In genomic region chr3:114496874-114497273, GRCh38 we compare ENCODE assay signal across 14 cellular contexts.
DNase-seq lines count a peak whose midpoint lies in the region; ATAC-seq and TF ChIP-seq lines count a peak whose summit lies in the region.
"Had no signal": no experiment of that assay in that cellular context is flagged by ENCODE, and none has a peak within 500 bp of the region (broad histone marks: within the 10 kb centered on the region; RNA-seq: fewer than 3 reads in every experiment).

No MANE protein-coding gene starts in this region.

- no peak overlapping the region for H3K4me3 ChIP-seq in testis
- H3K4me3 ChIP-seq in BE2C (ENCODE audit: low read depth, low read length), result no peak overlapping the region
- H3K4me3 ChIP-seq: coronary artery, stomach had no signal

- DNase-seq in HCEC 1CT (peak; percentile 87), amniotic epithelial cell (ENCODE audit: low read depth) (peak; percentile 86), left ventricle myocardium superior (no peak), testis (peak; percentile 79), ecto neural progenitor cell (ENCODE audit: low spot score) (no peak), inferior parietal cortex (ENCODE audit: extremely low spot score) (no peak), BE2C (no peak)
- DNase-seq: DND-41, Karpas-422, NCI-H2227 treated with DMSO at 0.1 percent for 48 hours, nephron progenitor cell, stomach, WERI-Rb-1 had no signal

- intact Hi-C loops in left ventricle myocardium superior (cut with micrococcal nuclease), result no loop called here
- intact Hi-C loops in testis (cut with DNase I; ENCODE audit: low total_unique reads), result no loop called here

- no peaks in the 10 kb centered on the region for H3K36me3 ChIP-seq in testis (ENCODE audit: low read depth, missing control alignments)
- H3K36me3 ChIP-seq in BE2C, result no peaks in the 10 kb centered on the region
- H3K36me3 ChIP-seq: stomach, WERI-Rb-1 had no signal

- TF ChIP-seq POLR2A in testis (IDR thresholded peaks at IDR 0.05), result no peak

- no peaks in the 10 kb centered on the region for H3K9me3 ChIP-seq in testis
- H3K9me3 ChIP-seq in BE2C, result no peaks in the 10 kb centered on the region
- H3K9me3 ChIP-seq: stomach had no signal

- H3K4me1 ChIP-seq in testis (peaks cover 11% of the 10 kb centered on the region), BE2C (peaks cover 10% of the 10 kb centered on the region)

- no peak for TF ChIP-seq CTCF in testis (IDR thresholded peaks at IDR 0.05)
- no peak for TF ChIP-seq CTCF in BE2C (IDR thresholded peaks at IDR 0.05; ENCODE audit: low read depth, low read length)

- peak overlapping the region; percentile 28 to 34 for H3K27ac ChIP-seq in testis
- H3K27ac ChIP-seq: WERI-Rb-1 had no signal

- ATAC-seq in left ventricle myocardium superior, result peak; percentile 43

- WGBS in testis, 2 donors, result 57 to 65% methylated on average over 2 of the region's 2 CpGs

- H3K27me3 ChIP-seq in testis (no peaks in the 10 kb centered on the region), BE2C (no peaks in the 10 kb centered on the region)
- H3K27me3 ChIP-seq: stomach had no signal

Comparison
In these comparisons a context has a peak if more than half of its experiments do, and no peak if none do; other contexts are left out.
1. DNase-seq: peak in HCEC 1CT (single experiment), amniotic epithelial cell (single experiment) and testis (single experiment); none in left ventricle myocardium superior (single experiment), ecto neural progenitor cell (single experiment), inferior parietal cortex (single experiment) and BE2C (single experiment).